In the genomic region with DNA sequence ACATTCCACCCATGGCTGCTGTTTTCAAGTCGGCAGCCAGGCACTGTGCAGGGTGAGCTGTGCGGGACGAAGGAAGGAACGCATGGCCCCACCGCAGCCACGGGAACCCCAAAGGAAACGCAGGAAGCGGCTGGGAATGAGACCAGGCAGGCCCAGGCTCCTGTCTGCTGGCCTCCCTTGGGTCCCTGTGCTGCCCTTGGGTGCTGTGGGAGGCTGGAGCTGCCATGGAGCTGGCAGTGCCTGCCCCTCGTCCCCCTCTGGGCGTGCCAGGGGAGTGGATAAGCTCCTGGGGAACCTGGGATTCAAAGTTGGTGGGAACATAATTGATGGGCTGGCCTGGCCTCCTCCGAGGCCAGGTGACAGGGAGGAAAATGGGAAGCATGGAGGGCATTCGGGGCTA, we compare ENCODE assay signal across 28 cellular contexts. TPM values are rescaled to one million over a fixed set of nuclear protein-coding genes. Genes with fewer than 3 reads are reported as not detected.
"Had no signal": no experiment of that assay in that cellular context is flagged by ENCODE, and none has a peak within 500 bp of the region (broad histone marks: within the 10 kb centered on the region; RNA-seq: fewer than 3 reads in every experiment).

No MANE protein-coding gene starts in this region.

- FAIRE-seq: frontal cortex had no signal

- H3K9ac ChIP-seq: parathyroid adenoma had no signal

- H3K4me3 Mint-ChIP-seq: naive B cell, nephron had no signal

- H3K4me1 Mint-ChIP-seq: nephron had no signal

- H3K4me1 ChIP-seq: parathyroid adenoma, psoas muscle, right lobe of liver, transverse colon, uterus had no signal

- H3K36me3 ChIP-seq: heart left ventricle, right lobe of liver, stomach, thoracic aorta, transverse colon, uterus had no signal

- H3K27ac Mint-ChIP-seq: nephron had no signal

- ATAC-seq: left lobe of liver, psoas muscle had no signal

- DNase-seq: cortex of kidney; dorsolateral prefrontal cortex; effector CD8-positive, alpha-beta T cell; heart left ventricle; hippocampal formation; kidney glomerular epithelial cell; mesenchymal stem cell; naive B cell; psoas muscle; retina; right lobe of liver; stimulated activated CD4-positive, alpha-beta T cell treated with anti-CD3 and anti-CD28 coated beads, Interleukin-15, amount 100 ng/mL, for 24 hours; stimulated activated CD4-positive, alpha-beta T cell treated with anti-CD3 and anti-CD28 coated beads, Interleukin-1b, Interleukin-23, amount 100 ng/mL, for 48 hours; stimulated activated CD4-positive, alpha-beta T cell treated with anti-CD3 and anti-CD28 coated beads, Interleukin-4, amount 100 ng/mL, for 24 hours; stimulated activated naive CD4-positive, alpha-beta T cell; stomach; substantia nigra; transverse colon; uterus had no signal

- H3K27me3 ChIP-seq: right lobe of liver, uterus had no signal

- H3K4me3 ChIP-seq: dorsolateral prefrontal cortex, heart left ventricle, psoas muscle, right lobe of liver, stomach, thoracic aorta, transverse colon, uterus had no signal

- H3K79me2 ChIP-seq: parathyroid adenoma had no signal

- H3K9me3 ChIP-seq: right lobe of liver, thoracic aorta, transverse colon, uterus had no signal

- H3K27ac ChIP-seq: dorsolateral prefrontal cortex, heart left ventricle, parathyroid adenoma, psoas muscle, right lobe of liver, stomach, thoracic aorta, transverse colon, uterus had no signal

- H2AFZ ChIP-seq: parathyroid adenoma had no signal

RNA-seq across cellular contexts. Expression of a gene that starts 5.3 kb away (rescaled TPM):
- total RNA-seq: dorsolateral prefrontal cortex, fibroblast of lung, frontal cortex, glomerular endothelial cell, heart left ventricle, left lobe of liver, omental fat pad, psoas muscle, right lobe of liver, stomach, thoracic aorta, transverse colon, uterus had no signal
- polyA plus RNA-seq: esophagus, fibroblast of lung, heart left ventricle, psoas muscle, stomach had no signal

RNA-seq across cellular contexts. Expression of a gene that starts 9.7 kb away (rescaled TPM):
- total RNA-seq: fibroblast of lung, frontal cortex, glomerular endothelial cell, heart left ventricle, left lobe of liver, omental fat pad, psoas muscle, right lobe of liver, stomach, thoracic aorta, transverse colon, uterus had no signal
- polyA plus RNA-seq: esophagus, fibroblast of lung, heart left ventricle, psoas muscle, stomach had no signal

RNA-seq across cellular contexts. Expression of a gene that starts 12.1 kb away (rescaled TPM):
- total RNA-seq: dorsolateral prefrontal cortex, fibroblast of lung, frontal cortex, glomerular endothelial cell, heart left ventricle, left lobe of liver, omental fat pad, psoas muscle, right lobe of liver, stomach, thoracic aorta, transverse colon, uterus had no signal
- polyA plus RNA-seq: esophagus, fibroblast of lung, heart left ventricle, psoas muscle had no signal

RNA-seq across cellular contexts. Expression of a gene that starts 17.0 kb away (rescaled TPM):
- total RNA-seq: fibroblast of lung, frontal cortex, glomerular endothelial cell, heart left ventricle, left lobe of liver, omental fat pad, psoas muscle, right lobe of liver, stomach, thoracic aorta, transverse colon, uterus had no signal
- polyA plus RNA-seq: esophagus, fibroblast of lung, heart left ventricle, psoas muscle, stomach had no signal

RNA-seq across cellular contexts. Expression of a gene that starts 24.0 kb away (rescaled TPM):
- total RNA-seq: dorsolateral prefrontal cortex, fibroblast of lung, frontal cortex, glomerular endothelial cell, heart left ventricle, left lobe of liver, omental fat pad, psoas muscle, right lobe of liver, stomach, thoracic aorta, transverse colon, uterus had no signal
- polyA plus RNA-seq: esophagus, fibroblast of lung, heart left ventricle, psoas muscle, stomach had no signal
